In the genomic region with DNA sequence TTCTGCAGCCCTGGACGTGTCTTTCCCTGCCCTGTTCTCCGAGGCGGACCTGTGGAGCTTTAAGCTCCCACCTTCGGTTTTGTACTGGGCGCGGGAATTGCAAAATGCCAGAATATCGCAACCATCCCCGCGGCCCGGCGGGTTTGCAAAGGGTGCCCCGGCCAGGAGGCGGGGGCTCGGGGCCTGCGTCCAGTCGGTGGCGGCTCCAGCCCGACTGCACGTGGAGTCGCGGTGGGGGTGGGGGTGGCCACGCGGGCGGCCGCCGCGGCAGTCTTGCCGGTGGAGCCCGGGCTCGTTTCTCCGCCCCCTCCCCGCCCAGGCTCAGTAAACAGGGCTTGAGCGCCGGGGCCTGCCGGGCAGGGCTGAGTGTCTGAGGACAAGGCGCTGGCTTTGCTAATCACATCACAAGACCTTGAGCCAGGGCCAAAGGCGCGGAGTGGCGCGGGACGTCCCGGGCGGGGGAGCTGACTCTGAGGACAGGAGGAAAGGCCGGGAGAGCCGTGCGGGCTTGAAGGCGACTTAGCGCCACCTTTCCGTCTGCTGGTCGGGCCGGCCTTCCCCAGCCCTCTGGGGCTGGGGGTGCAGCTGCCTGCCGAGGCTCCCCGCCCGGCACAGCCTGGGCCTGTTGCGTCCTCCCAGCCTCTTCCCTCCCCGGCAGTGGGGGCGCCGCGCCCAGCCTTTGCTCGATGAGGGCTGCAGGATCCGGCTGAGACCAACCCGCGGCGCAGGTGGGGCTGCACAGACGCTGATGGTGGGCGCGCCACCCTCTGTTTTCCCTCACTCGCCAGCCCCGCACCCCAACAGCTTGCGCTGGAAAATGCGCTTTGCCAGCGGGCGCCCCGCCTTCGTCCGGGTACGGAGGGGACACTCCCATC, we compare ENCODE assay signal across 1 cellular context.
TF ChIP-seq lines count a peak whose summit lies in the region.

No MANE protein-coding gene starts in this region.

TF ChIP-seq in HepG2, 621 proteins besides CTCF, POLR2A, EP300 and RAD21 (continued from another document and continues in another):
- TF ChIP-seq MAFF (IDR thresholded peaks at IDR 0.05; ENCODE audit: low read depth, low read length) (no peak), ATF7 (IDR thresholded peaks at IDR 0.05) (no peak), ATF7 (CRISPR knock-in tag; IDR thresholded peaks at IDR 0.05) (peak; percentile 74; the same call in 1 of the 2 replicates), ZNF263 (CRISPR knock-in tag; IDR thresholded peaks at IDR 0.05) (peak; percentile 25; the same call in 1 of the 2 replicates), RFXAP (CRISPR knock-in tag; IDR thresholded peaks at IDR 0.05; ENCODE audit: borderline replicate concordance) (peak; percentile 72; the same call in 1 of the 2 replicates), PHF8 (CRISPR knock-in tag; IDR thresholded peaks at IDR 0.05) (peak; percentile 66), CBX5 (CRISPR knock-in tag; IDR thresholded peaks at IDR 0.05; ENCODE audit: borderline replicate concordance) (peak; percentile 10; the same call in 1 of the 2 replicates), BORCS8-MEF2B (CRISPR knock-in tag; IDR thresholded peaks at IDR 0.05) (peak; percentile 83), ZNF350 (CRISPR knock-in tag; IDR thresholded peaks at IDR 0.05; ENCODE audit: borderline replicate concordance, low read depth) (0 out of 2 replicates have a peak, but pooled peaks have one; percentile 61), THAP11 (CRISPR knock-in tag; IDR thresholded peaks at IDR 0.05) (peak; percentile 55), KAT2B (IDR thresholded peaks at IDR 0.05; ENCODE audit: borderline replicate concordance, low read depth, low read length) (no peak), ZNF30 (CRISPR knock-in tag; IDR thresholded peaks at IDR 0.05) (no peak), ZNF292 (CRISPR knock-in tag; IDR thresholded peaks at IDR 0.05; ENCODE audit: borderline replicate concordance, low read depth) (peak; percentile 74), ZNF224 (CRISPR knock-in tag; IDR thresholded peaks at IDR 0.05) (peak; percentile 67; the same call in 1 of the 2 replicates), YY1 (IDR thresholded peaks at IDR 0.05; ENCODE audit: insufficient read depth, insufficient replicate concordance, low read depth, low read length) (peak; percentile 40), XRCC5 (optimal IDR thresholded peaks at IDR 0.05; ENCODE audit: low read length) (peak; percentile 14), EZH2 (conservative IDR thresholded peaks at IDR 0.05; ENCODE audit: low read depth, low read length) (no peak), GZF1 (CRISPR knock-in tag; IDR thresholded peaks at IDR 0.05) (no peak; the same call in 1 of the 2 replicates), BCL6 (CRISPR knock-in tag; IDR thresholded peaks at IDR 0.05) (peak; percentile 83), ZNF724P (CRISPR knock-in tag; IDR thresholded peaks at IDR 0.05; ENCODE audit: borderline replicate concordance) (peak; percentile 88; the same call in 1 of the 2 replicates), ZNF253 (CRISPR knock-in tag; IDR thresholded peaks at IDR 0.05; ENCODE audit: borderline replicate concordance) (peak; percentile 93; the same call in 1 of the 2 replicates), PLRG1 (conservative IDR thresholded peaks at IDR 0.05) (no peak), ZBTB7B (CRISPR knock-in tag; IDR thresholded peaks at IDR 0.05) (no peak; the same call in 1 of the 2 replicates), ZSCAN20 (CRISPR knock-in tag; IDR thresholded peaks at IDR 0.05; ENCODE audit: borderline replicate concordance) (peak; percentile 3; the same call in 1 of the 2 replicates), SMARCE1 (IDR thresholded peaks at IDR 0.05; ENCODE audit: borderline replicate concordance) (no peak), MIER2 (CRISPR knock-in tag; IDR thresholded peaks at IDR 0.05) (no peak), XBP1 (CRISPR knock-in tag; IDR thresholded peaks at IDR 0.05) (peak; percentile 65; the same call in 1 of the 2 replicates), ZNF143 (CRISPR knock-in tag; IDR thresholded peaks at IDR 0.05) (no peak; the same call in 1 of the 2 replicates), ZBTB20 (CRISPR knock-in tag; IDR thresholded peaks at IDR 0.05; ENCODE audit: borderline replicate concordance, low read depth) (no peak), ZNF841 (CRISPR knock-in tag; IDR thresholded peaks at IDR 0.05; ENCODE audit: borderline replicate concordance) (peak; percentile 82), ERF (CRISPR knock-in tag; IDR thresholded peaks at IDR 0.05) (peak; percentile 79), NFIC (IDR thresholded peaks at IDR 0.05; ENCODE audit: low read length) (no peak), ZFP90 (CRISPR knock-in tag; IDR thresholded peaks at IDR 0.05; ENCODE audit: borderline replicate concordance) (no peak; the same call in none of the 2 replicates), POLR2G (IDR thresholded peaks at IDR 0.05; ENCODE audit: low read depth, low read length) (peak; percentile 71), FIP1L1 (IDR thresholded peaks at IDR 0.05; ENCODE audit: borderline replicate concordance, insufficient read depth, low read depth, low read length) (0 out of 2 replicates have a peak, but pooled peaks have one; percentile 62), ZFP82 (CRISPR knock-in tag; IDR thresholded peaks at IDR 0.05; ENCODE audit: borderline replicate concordance) (no peak; the same call in 1 of the 2 replicates), ZNF781 (CRISPR knock-in tag; IDR thresholded peaks at IDR 0.05; ENCODE audit: borderline replicate concordance, not compliant biosample characterization) (no peak), MED13 (CRISPR knock-in tag; IDR thresholded peaks at IDR 0.05) (peak; percentile 68), ZNF567 (CRISPR knock-in tag; IDR thresholded peaks at IDR 0.05; ENCODE audit: borderline replicate concordance) (no peak; the same call in 1 of the 2 replicates), ZNF839 (CRISPR knock-in tag; IDR thresholded peaks at IDR 0.05; ENCODE audit: borderline replicate concordance) (peak; percentile 45; the same call in 1 of the 2 replicates), ELF1 (CRISPR knock-in tag; IDR thresholded peaks at IDR 0.05) (no peak; the same call in 1 of the 2 replicates), ZNF703 (CRISPR knock-in tag; IDR thresholded peaks at IDR 0.05; ENCODE audit: borderline replicate concordance) (peak; percentile 85; the same call in 1 of the 2 replicates), POLR2AphosphoS2 (IDR thresholded peaks at IDR 0.05; ENCODE audit: low read depth, low read length) (no peak)
- TF ChIP-seq, protein P1, sequence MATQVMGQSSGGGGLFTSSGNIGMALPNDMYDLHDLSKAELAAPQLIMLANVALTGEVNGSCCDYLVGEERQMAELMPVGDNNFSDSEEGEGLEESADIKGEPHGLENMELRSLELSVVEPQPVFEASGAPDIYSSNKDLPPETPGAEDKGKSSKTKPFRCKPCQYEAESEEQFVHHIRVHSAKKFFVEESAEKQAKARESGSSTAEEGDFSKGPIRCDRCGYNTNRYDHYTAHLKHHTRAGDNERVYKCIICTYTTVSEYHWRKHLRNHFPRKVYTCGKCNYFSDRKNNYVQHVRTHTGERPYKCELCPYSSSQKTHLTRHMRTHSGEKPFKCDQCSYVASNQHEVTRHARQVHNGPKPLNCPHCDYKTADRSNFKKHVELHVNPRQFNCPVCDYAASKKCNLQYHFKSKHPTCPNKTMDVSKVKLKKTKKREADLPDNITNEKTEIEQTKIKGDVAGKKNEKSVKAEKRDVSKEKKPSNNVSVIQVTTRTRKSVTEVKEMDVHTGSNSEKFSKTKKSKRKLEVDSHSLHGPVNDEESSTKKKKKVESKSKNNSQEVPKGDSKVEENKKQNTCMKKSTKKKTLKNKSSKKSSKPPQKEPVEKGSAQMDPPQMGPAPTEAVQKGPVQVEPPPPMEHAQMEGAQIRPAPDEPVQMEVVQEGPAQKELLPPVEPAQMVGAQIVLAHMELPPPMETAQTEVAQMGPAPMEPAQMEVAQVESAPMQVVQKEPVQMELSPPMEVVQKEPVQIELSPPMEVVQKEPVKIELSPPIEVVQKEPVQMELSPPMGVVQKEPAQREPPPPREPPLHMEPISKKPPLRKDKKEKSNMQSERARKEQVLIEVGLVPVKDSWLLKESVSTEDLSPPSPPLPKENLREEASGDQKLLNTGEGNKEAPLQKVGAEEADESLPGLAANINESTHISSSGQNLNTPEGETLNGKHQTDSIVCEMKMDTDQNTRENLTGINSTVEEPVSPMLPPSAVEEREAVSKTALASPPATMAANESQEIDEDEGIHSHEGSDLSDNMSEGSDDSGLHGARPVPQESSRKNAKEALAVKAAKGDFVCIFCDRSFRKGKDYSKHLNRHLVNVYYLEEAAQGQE (IDR thresholded peaks at IDR 0.05; ENCODE audit: borderline replicate concordance in 1 of 2, low read depth in 1 of 2, low read length in 2 of 2) = peak in 1 of 2 experiments; percentile 54; a peak in 1 of 4 replicates
- TF ChIP-seq, protein P2, sequence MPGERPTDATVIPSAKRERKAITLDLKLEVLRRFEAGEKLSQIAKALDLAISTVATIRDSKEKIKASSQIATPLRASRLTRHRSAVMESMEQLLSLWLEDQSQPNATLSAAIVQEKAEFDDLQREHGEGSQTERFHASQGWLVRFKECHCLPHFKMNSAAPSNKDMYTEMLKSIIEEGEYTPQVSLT (CRISPR knock-in tag; IDR thresholded peaks at IDR 0.05; ENCODE audit: borderline replicate concordance, low read depth) = no peak; the same call in 1 of the 2 replicates
- TF ChIP-seq, protein P3, sequence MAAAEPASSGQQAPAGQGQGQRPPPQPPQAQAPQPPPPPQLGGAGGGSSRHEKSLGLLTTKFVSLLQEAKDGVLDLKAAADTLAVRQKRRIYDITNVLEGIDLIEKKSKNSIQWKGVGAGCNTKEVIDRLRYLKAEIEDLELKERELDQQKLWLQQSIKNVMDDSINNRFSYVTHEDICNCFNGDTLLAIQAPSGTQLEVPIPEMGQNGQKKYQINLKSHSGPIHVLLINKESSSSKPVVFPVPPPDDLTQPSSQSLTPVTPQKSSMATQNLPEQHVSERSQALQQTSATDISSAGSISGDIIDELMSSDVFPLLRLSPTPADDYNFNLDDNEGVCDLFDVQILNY (CRISPR knock-in tag; conservative IDR thresholded peaks at IDR 0.05) = peak; percentile 18; the same call in 1 of the 2 replicates
- TF ChIP-seq, protein P4, sequence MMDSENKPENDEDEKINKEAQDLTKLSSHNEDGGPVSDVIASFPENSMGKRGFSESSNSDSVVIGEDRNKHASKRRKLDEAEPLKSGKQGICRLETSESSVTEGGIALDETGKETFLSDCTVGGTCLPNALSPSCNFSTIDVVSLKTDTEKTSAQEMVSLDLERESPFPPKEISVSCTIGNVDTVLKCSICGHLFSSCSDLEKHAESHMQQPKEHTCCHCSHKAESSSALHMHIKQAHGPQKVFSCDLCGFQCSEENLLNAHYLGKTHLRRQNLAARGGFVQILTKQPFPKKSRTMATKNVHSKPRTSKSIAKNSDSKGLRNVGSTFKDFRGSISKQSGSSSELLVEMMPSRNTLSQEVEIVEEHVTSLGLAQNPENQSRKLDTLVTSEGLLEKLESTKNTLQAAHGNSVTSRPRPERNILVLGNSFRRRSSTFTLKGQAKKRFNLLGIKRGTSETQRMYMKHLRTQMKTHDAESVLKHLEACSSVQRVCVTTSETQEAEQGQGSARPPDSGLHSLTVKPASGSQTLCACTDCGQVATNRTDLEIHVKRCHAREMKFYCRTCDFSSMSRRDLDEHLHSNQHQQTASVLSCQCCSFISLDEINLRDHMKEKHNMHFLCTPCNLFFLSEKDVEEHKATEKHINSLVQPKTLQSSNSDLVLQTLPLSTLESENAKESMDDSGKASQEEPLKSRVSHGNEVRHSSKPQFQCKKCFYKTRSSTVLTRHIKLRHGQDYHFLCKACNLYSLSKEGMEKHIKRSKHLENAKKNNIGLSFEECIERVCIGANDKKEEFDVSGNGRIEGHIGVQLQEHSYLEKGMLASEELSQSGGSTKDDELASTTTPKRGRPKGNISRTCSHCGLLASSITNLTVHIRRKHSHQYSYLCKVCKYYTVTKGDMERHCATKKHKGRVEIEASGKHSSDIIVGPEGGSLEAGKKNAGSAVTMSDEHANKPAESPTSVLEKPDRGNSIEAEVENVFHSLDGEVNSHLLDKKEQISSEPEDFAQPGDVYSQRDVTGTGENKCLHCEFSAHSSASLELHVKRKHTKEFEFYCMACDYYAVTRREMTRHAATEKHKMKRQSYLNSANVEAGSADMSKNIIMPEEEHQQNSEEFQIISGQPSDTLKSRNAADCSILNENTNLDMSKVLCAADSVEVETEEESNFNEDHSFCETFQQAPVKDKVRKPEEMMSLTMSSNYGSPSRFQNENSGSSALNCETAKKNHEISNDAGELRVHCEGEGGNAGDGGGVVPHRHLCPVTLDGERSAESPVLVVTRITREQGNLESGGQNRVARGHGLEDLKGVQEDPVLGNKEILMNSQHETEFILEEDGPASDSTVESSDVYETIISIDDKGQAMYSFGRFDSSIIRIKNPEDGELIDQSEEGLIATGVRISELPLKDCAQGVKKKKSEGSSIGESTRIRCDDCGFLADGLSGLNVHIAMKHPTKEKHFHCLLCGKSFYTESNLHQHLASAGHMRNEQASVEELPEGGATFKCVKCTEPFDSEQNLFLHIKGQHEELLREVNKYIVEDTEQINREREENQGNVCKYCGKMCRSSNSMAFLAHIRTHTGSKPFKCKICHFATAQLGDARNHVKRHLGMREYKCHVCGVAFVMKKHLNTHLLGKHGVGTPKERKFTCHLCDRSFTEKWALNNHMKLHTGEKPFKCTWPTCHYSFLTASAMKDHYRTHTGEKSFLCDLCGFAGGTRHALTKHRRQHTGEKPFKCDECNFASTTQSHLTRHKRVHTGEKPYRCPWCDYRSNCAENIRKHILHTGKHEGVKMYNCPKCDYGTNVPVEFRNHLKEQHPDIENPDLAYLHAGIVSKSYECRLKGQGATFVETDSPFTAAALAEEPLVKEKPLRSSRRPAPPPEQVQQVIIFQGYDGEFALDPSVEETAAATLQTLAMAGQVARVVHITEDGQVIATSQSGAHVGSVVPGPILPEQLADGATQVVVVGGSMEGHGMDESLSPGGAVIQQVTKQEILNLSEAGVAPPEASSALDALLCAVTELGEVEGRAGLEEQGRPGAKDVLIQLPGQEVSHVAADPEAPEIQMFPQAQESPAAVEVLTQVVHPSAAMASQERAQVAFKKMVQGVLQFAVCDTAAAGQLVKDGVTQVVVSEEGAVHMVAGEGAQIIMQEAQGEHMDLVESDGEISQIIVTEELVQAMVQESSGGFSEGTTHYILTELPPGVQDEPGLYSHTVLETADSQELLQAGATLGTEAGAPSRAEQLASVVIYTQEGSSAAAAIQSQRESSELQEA (CRISPR knock-in tag; IDR thresholded peaks at IDR 0.05; ENCODE audit: not compliant biosample characterization) = peak; percentile 36
- TF ChIP-seq, protein P5, sequence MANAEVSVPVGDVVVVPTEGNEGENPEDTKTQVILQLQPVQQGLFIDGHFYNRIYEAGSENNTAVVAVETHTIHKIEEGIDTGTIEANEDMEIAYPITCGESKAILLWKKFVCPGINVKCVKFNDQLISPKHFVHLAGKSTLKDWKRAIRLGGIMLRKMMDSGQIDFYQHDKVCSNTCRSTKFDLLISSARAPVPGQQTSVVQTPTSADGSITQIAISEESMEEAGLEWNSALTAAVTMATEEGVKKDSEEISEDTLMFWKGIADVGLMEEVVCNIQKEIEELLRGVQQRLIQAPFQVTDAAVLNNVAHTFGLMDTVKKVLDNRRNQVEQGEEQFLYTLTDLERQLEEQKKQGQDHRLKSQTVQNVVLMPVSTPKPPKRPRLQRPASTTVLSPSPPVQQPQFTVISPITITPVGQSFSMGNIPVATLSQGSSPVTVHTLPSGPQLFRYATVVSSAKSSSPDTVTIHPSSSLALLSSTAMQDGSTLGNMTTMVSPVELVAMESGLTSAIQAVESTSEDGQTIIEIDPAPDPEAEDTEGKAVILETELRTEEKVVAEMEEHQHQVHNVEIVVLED (CRISPR knock-in tag; IDR thresholded peaks at IDR 0.05; ENCODE audit: borderline replicate concordance) = peak; percentile 49
